Comparison of ENCODE assay signal across 21 cellular contexts in genomic region chr10:132584081-132584480, GRCh38.
"Had no signal": no experiment of that assay in that cellular context is flagged by ENCODE, and none has a peak within 500 bp of the region (broad histone marks: within the 10 kb centered on the region; RNA-seq: fewer than 3 reads in every experiment).

No MANE protein-coding gene starts in this region.

- H2AFZ ChIP-seq: parathyroid adenoma had no signal

- H3K9me3 ChIP-seq: mucosa of descending colon, prostate gland, right atrium auricular region, stomach, testis, transverse colon, upper lobe of right lung, uterus had no signal

- DNase-seq: cortex of kidney; effector memory CD8-positive, alpha-beta T cell; erythroblast; mesenchymal stem cell; mucosa of descending colon; naive B cell; stimulated activated CD4-positive, alpha-beta T cell treated with anti-CD3 and anti-CD28 coated beads, Interleukin-2, amount 100 ng/mL, for 24 hours; stimulated activated CD4-positive, alpha-beta T cell treated with anti-CD3 and anti-CD28 coated beads, Interleukin-4, amount 100 ng/mL, for 24 hours; stimulated activated naive CD4-positive, alpha-beta T cell treated with Interleukin-2 at 50 U/mL for 16 hours; stomach; substantia nigra; testis; transverse colon; upper lobe of right lung; uterus had no signal

- H3K4me1 ChIP-seq: parathyroid adenoma had no signal

- H3K4me3 ChIP-seq: mucosa of descending colon, prostate gland, right atrium auricular region, stomach, testis, transverse colon, upper lobe of right lung, uterus had no signal

- H3K9ac ChIP-seq: parathyroid adenoma had no signal

- H3K27me3 ChIP-seq: right atrium auricular region, stomach, testis, transverse colon, upper lobe of right lung, uterus had no signal

- H3K27ac ChIP-seq: parathyroid adenoma, prostate gland, right atrium auricular region, testis, upper lobe of right lung, uterus had no signal

- ATAC-seq: effector memory CD8-positive, alpha-beta T cell; mucosa of descending colon; natural killer cell treated with Interleukin-12 subunit alpha and Interleukin-12 subunit beta and Interleukin-15 and Interleukin-18, amount 100 ng/mL, for 72 hours; sciatic nerve; stimulated activated effector memory CD8-positive, alpha-beta T cell treated with anti-CD3 and anti-CD28 coated beads, Interleukin-12 subunit alpha, Interleukin-12 subunit beta, amount 100 ng/mL, for 72 hours; upper lobe of right lung had no signal

- H3K36me3 ChIP-seq: prostate gland, right atrium auricular region, stomach, transverse colon, upper lobe of right lung, uterus had no signal
